In genomic region chr21:42556476-42556875, GRCh38 we compare ENCODE assay signal across 1 cellular context.
TF ChIP-seq lines count a peak whose summit lies in the region.

No MANE protein-coding gene starts in this region.

TF ChIP-seq in K562, 482 proteins besides CTCF, POLR2A, EP300 and RAD21:
- TF ChIP-seq TARDBP (IDR thresholded peaks at IDR 0.05) (no peak), RNF2 (IDR thresholded peaks at IDR 0.05) (no peak), BMI1 (IDR thresholded peaks at IDR 0.05; ENCODE audit: low read length) (no peak), EGR1 (conservative IDR thresholded peaks at IDR 0.05) (no peak), STAT5B (CRISPR knock-in tag; IDR thresholded peaks at IDR 0.05) (no peak), ZKSCAN8 (CRISPR knock-in tag; IDR thresholded peaks at IDR 0.05) (no peak), PBX2 (CRISPR knock-in tag; IDR thresholded peaks at IDR 0.05; ENCODE audit: low read depth) (no peak), PBX2 (tag; conservative IDR thresholded peaks at IDR 0.05; ENCODE audit: low read depth) (no peak), POLR2H (tag; IDR thresholded peaks at IDR 0.05; ENCODE audit: low read depth) (no peak)
